Comparison of ENCODE assay signal across 25 cellular contexts in genomic region chr6:53373638-53374037, GRCh38.
"Had no signal": no experiment of that assay in that cellular context is flagged by ENCODE, and none has a peak within 500 bp of the region (broad histone marks: within the 10 kb centered on the region; RNA-seq: fewer than 3 reads in every experiment).

No MANE protein-coding gene starts in this region.

- H3K27ac ChIP-seq: colonic mucosa, esophagus muscularis mucosa, heart right ventricle, left lung, prostate gland, skin epidermis, spleen, testis, tibial artery had no signal

- H3K4me3 ChIP-seq: colonic mucosa, esophagus muscularis mucosa, heart right ventricle, left lung, prostate gland, skin epidermis, spleen, testis, tibial artery had no signal

- H3K4me1 ChIP-seq: colonic mucosa, esophagus muscularis mucosa, left lung, prostate gland, spleen, testis had no signal

- H3K36me3 ChIP-seq: colonic mucosa, esophagus muscularis mucosa, heart right ventricle, left lung, prostate gland, spleen, tibial artery had no signal

- H3K27me3 ChIP-seq: colonic mucosa, esophagus muscularis mucosa, heart right ventricle, left lung, spleen, testis, tibial artery had no signal

- FAIRE-seq: islet of Langerhans, urothelium cell line had no signal

- H3K9me3 ChIP-seq: colonic mucosa, esophagus muscularis mucosa, heart right ventricle, left lung, prostate gland, spleen, testis, tibial artery had no signal

- ATAC-seq: heart right ventricle; left cardiac atrium; left lung; naive thymus-derived CD8-positive, alpha-beta T cell; right cardiac atrium; stimulated activated memory B cell treated with anti-CD40 and anti-IgM and Interleukin-4, amounts not matched to agents 10 μg/mL and 1 μg/mL and 100 μg/mL, for 72 hours; stimulated activated naive CD8-positive, alpha-beta T cell treated with anti-CD3 and anti-CD28 coated beads, Interleukin-15, Interleukin-2, amounts not matched to agents 100 U/mL and 50 U/mL, for 24 hours had no signal

- DNase-seq: colonic mucosa; effector CD8-positive, alpha-beta T cell; endodermal cell; foreskin melanocyte; glutamatergic neuron; heart right ventricle; hippocampal formation; left cardiac atrium; left lung; naive thymus-derived CD8-positive, alpha-beta T cell; nephron progenitor cell; nucleus accumbens; right cardiac atrium; spleen; stimulated activated CD4-positive, alpha-beta T cell treated with anti-CD3 and anti-CD28 coated beads, Interleukin-4, amount 100 ng/mL, for 4 hours; stimulated activated naive CD8-positive, alpha-beta T cell treated with anti-CD3 and anti-CD28 coated beads, Interleukin-15, Interleukin-2, amounts not matched to agents 100 U/mL and 50 U/mL, for 24 hours; substantia nigra; testis; tibial artery had no signal
